In genomic region chr4:83599183-83599582, GRCh38 we compare ENCODE assay signal across 9 cellular contexts.
DNase-seq lines count a peak whose midpoint lies in the region; ATAC-seq and TF ChIP-seq lines count a peak whose summit lies in the region.
"Had no signal": no experiment of that assay in that cellular context is flagged by ENCODE, and none has a peak within 500 bp of the region (broad histone marks: within the 10 kb centered on the region; RNA-seq: fewer than 3 reads in every experiment).

No MANE protein-coding gene starts in this region.

- H3K4me3 ChIP-seq in PC-3 (ENCODE audit: low read length) = no peak overlapping the region
- H3K4me3 ChIP-seq: skin epidermis had no signal

- no peak overlapping the region for H3K9ac ChIP-seq in PC-3 (ENCODE audit: low read length)

- BruUV-seq in PC-3 (replicated peaks; lab: Mats Ljungman, UMichigan) = no TSS peak

- H3K4me2 ChIP-seq in PC-3 (ENCODE audit: low read length) = no peak overlapping the region

- CTCF ChIA-PET in PC-3 (lab: Charles Lee) = no interaction called here

- H3K27me3 ChIP-seq in PC-3 (ENCODE audit: low read length) = no peaks in the 10 kb centered on the region

- no peaks in the 10 kb centered on the region for H3F3A ChIP-seq in PC-3 (ENCODE audit: low read length, unreplicated experiment)

- DNase-seq in PC-3 = peak; percentile 48
- peak; percentile 50 for DNase-seq in iPS DF 19.7 (ENCODE audit: low read depth, low spot score)
- no peak for DNase-seq in activated naive CD4-positive, alpha-beta T cell (lab: John Stamatoyannopoulos, UW)
- no peak for DNase-seq in NCI-H1436 treated with DMSO at 0.1 percent for 48 hours (lab: John Stamatoyannopoulos, UW)
- no peak for DNase-seq in activated CD4-positive, alpha-beta T cell treated with anti-CD3 and anti-CD28 coated beads, Interleukin-2, amount 50 U/mL, for 4 hours

- no peaks in the 10 kb centered on the region for H3K9me2 ChIP-seq in PC-3 (replicated peaks; ENCODE audit: low read length)

- no peaks in the 10 kb centered on the region for H3K9me3 ChIP-seq in PC-3 (ENCODE audit: low read length)

- POLR2A ChIA-PET in PC-3 (lab: Charles Lee; ENCODE audit: unreplicated experiment) = interaction anchor here (0.6 kb wide), 2 partner anchors 27 to 63 kb away, joined by 3 read pairs; partner anchors contain the start of gene GPAT3

- H3K27ac ChIP-seq in PC-3 (ENCODE audit: low read length) = no peak overlapping the region
- H3K27ac ChIP-seq: skin epidermis had no signal

- no peaks in the 10 kb centered on the region for H3K4me1 ChIP-seq in PC-3 (ENCODE audit: insufficient read depth, low read length)

- H2AFZ ChIP-seq in PC-3 (ENCODE audit: low read length) = no peak overlapping the region

- no peaks in the 10 kb centered on the region for H3K79me2 ChIP-seq in PC-3 (ENCODE audit: low read length)

- peaks cover 30% of the 10 kb centered on the region for H3K36me3 ChIP-seq in PC-3 (ENCODE audit: low read depth, low read length)

- no peak for TF ChIP-seq CTCF in PC-3 (conservative IDR thresholded peaks at IDR 0.05; ENCODE audit: low read depth, low read length)

- intact Hi-C loops in PC-3 (cut with micrococcal nuclease) = no loop called here

- no peaks in the 10 kb centered on the region for H4K20me1 ChIP-seq in PC-3 (ENCODE audit: low read length)

- peak; percentile 88 for ATAC-seq in GM18519 (IDR thresholded peaks at IDR 0.05; ENCODE audit: low FRiP score, unreplicated experiment)
- peak; percentile 73 for ATAC-seq in HG02759 (IDR thresholded peaks at IDR 0.05; ENCODE audit: unreplicated experiment)
- peak; percentile 45; the same call in 1 of the 2 replicates for ATAC-seq in PC-3
- no peak for ATAC-seq in GM19324 (IDR thresholded peaks at IDR 0.05; ENCODE audit: low FRiP score, unreplicated experiment)

Comparison
In these comparisons a context has a peak if more than half of its experiments do, and no peak if none do; other contexts are left out.
1. DNase-seq: peak in PC-3 (single experiment) and iPS DF 19.7 (single experiment); none in activated naive CD4-positive, alpha-beta T cell (0 of 4), NCI-H1436 treated with DMSO at 0.1 percent for 48 hours (single experiment) and activated CD4-positive, alpha-beta T cell treated with anti-CD3 and anti-CD28 coated beads, Interleukin-2, amount 50 U/mL, for 4 hours (0 of 2).